ENCODE assay signal across 1 cellular context in genomic region chr21:42041711-42042110, GRCh38.
TF ChIP-seq lines count a peak whose summit lies in the region.

No MANE protein-coding gene starts in this region.

TF ChIP-seq in IMR-90, 13 proteins besides CTCF, POLR2A, EP300 and RAD21 (continued from another document):
- no peak for TF ChIP-seq USF2 (IDR thresholded peaks at IDR 0.05; ENCODE audit: low read depth, low read length)
- TF ChIP-seq MAFK (IDR thresholded peaks at IDR 0.05; ENCODE audit: low read depth, low read length): no peak
- TF ChIP-seq, protein P1, sequence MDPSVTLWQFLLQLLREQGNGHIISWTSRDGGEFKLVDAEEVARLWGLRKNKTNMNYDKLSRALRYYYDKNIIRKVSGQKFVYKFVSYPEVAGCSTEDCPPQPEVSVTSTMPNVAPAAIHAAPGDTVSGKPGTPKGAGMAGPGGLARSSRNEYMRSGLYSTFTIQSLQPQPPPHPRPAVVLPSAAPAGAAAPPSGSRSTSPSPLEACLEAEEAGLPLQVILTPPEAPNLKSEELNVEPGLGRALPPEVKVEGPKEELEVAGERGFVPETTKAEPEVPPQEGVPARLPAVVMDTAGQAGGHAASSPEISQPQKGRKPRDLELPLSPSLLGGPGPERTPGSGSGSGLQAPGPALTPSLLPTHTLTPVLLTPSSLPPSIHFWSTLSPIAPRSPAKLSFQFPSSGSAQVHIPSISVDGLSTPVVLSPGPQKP (IDR thresholded peaks at IDR 0.05; ENCODE audit: borderline replicate concordance, low read depth, low read length): no peak
- TF ChIP-seq MAZ (IDR thresholded peaks at IDR 0.05; ENCODE audit: borderline replicate concordance, low read depth, low read length): no peak
- TF ChIP-seq MXI1 (IDR thresholded peaks at IDR 0.05; ENCODE audit: borderline replicate concordance, low read depth, low read length): no peak
- TF ChIP-seq CHD1 (IDR thresholded peaks at IDR 0.05; ENCODE audit: low read depth, low read length): no peak
